Comparison of ENCODE assay signal across 9 cellular contexts in the genomic region with DNA sequence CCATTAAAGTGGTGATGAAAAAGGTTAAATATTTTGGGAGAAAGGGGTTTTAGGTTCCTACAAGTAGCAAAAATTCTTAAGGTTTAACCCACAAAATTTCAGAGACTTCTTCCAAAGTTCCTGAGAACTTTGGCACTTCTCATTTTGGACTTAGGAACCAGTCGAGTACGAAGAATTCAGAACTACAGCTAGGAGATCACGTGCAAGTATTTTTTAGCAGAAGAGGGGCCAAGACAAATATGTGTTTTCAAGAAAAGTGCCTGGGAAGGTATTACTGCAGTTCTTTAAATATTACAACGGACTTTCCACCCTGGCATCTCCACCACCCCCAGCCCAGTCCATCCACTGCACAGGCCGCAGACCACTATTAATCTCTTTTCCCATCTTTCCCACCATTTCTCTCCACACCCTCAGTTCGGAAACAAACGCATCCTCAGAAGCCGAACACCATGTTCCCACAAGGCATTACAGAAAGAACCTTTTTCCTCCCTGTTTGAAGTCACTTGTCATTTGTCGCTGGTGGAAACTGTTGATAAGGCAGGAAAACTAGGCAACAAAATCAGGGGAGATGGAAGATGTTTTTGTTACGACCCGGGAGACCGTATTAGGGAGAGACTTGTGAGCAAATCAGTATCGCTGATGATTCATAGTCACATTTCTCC. TPM values are rescaled to one million over a fixed set of nuclear protein-coding genes. Genes with fewer than 3 reads are reported as not detected.
DNase-seq lines count a peak whose midpoint lies in the region; ATAC-seq and TF ChIP-seq lines count a peak whose summit lies in the region.
"Had no signal": no experiment of that assay in that cellular context is flagged by ENCODE, and none has a peak within 500 bp of the region (broad histone marks: within the 10 kb centered on the region; RNA-seq: fewer than 3 reads in every experiment).

No MANE protein-coding gene starts in this region.

- no peaks in the 10 kb centered on the region for H3K9me3 Mint-ChIP-seq in osteocyte (ENCODE audit: unreplicated experiment)

- no peaks in the 10 kb centered on the region for H3K9me3 ChIP-seq in A673 (ENCODE audit: low read depth, low read length, poor library complexity, severe bottlenecking)
- H3K9me3 ChIP-seq in SJSA1 (replicated peaks) = no peaks in the 10 kb centered on the region
- H3K9me3 ChIP-seq: BLaER1 had no signal

- DNase-seq in A673 (ENCODE audit: low spot score) (no peak), SJSA1 (ENCODE audit: low read depth in 1 of 2, low spot score in 2 of 2) (no peak), fibroblast of the aortic adventitia (ENCODE audit: low read depth) (peak; percentile 93), osteocyte (ENCODE audit: extremely low spot score, unreplicated experiment) (no peak), T-helper 1 cell (no peak)
- DNase-seq in activated CD4-positive, alpha-beta T cell treated with anti-CD3 and anti-CD28 coated beads, Interleukin-2, amount 50 U/mL, for 4 hours = no peak
- DNase-seq in activated effector memory CD4-positive, alpha-beta T cell treated with anti-CD3 and anti-CD28 coated beads, Interleukin-2, amount 50 U/mL, for 16 hours = no peak

- intact Hi-C loops in A673 (cut with micrococcal nuclease; ENCODE audit: unreplicated experiment) = loop anchor here (2.0 kb wide), 2 partner anchors 693 to 1365 kb away; no protein-coding TSS in a partner anchor

- H3K27ac ChIP-seq in A673 (ENCODE audit: low read depth, low read length, poor library complexity, severe bottlenecking) (no peak overlapping the region), SJSA1 (peak overlapping the region; percentile 92)
- H3K27ac ChIP-seq: BLaER1 had no signal

- H3K4me1 ChIP-seq in A673 (ENCODE audit: insufficient read depth, low read length, poor library complexity, severe bottlenecking) (peaks cover 18% of the 10 kb centered on the region), SJSA1 (replicated peaks) (peaks cover 30% of the 10 kb centered on the region)
- H3K4me1 ChIP-seq: BLaER1 had no signal

- H3K27ac Mint-ChIP-seq in osteocyte (ENCODE audit: unreplicated experiment) = peak overlapping the region; percentile 99

- CTCF ChIA-PET in A673 (lab: Charles Lee) = interaction anchor here (1.1 kb wide), 1 partner anchor 9 kb away, joined by 4 read pairs; no protein-coding TSS in a partner anchor

- peak overlapping the region; percentile 99 for H3K4me3 Mint-ChIP-seq in osteocyte (ENCODE audit: unreplicated experiment)

- peak overlapping the region; percentile 18 for H3K4me3 ChIP-seq in A673 (ENCODE audit: low read depth, low read length, poor library complexity, severe bottlenecking)
- peak overlapping the region; percentile 58 for H3K4me3 ChIP-seq in SJSA1
- H3K4me3 ChIP-seq in fibroblast of the aortic adventitia (ENCODE audit: low read depth, low read length) = peak overlapping the region; percentile 86
- H3K4me3 ChIP-seq: BLaER1 had no signal

- no peaks in the 10 kb centered on the region for H3K27me3 Mint-ChIP-seq in osteocyte (ENCODE audit: unreplicated experiment)

- peaks cover 72% of the 10 kb centered on the region for H3K36me3 Mint-ChIP-seq in osteocyte (ENCODE audit: unreplicated experiment)

- no peaks in the 10 kb centered on the region for H3K36me3 ChIP-seq in A673 (ENCODE audit: insufficient read depth, low read length, poor library complexity, severe bottlenecking)
- H3K36me3 ChIP-seq in SJSA1 = peaks cover 78% of the 10 kb centered on the region
- H3K36me3 ChIP-seq: BLaER1 had no signal

- H3K27me3 ChIP-seq in A673 (replicated peaks; ENCODE audit: insufficient read depth, low read depth, low read length, poor library complexity) (peaks cover 3% of the 10 kb centered on the region), SJSA1 (replicated peaks) (no peaks in the 10 kb centered on the region)

- no peak for TF ChIP-seq CTCF in A673 (conservative IDR thresholded peaks at IDR 0.05; ENCODE audit: low read depth, low read length)
- TF ChIP-seq CTCF in fibroblast of the aortic adventitia (IDR thresholded peaks at IDR 0.05; ENCODE audit: insufficient read depth, low read length) = no peak
- no peak for TF ChIP-seq CTCF in osteocyte (IDR thresholded peaks at IDR 0.05)

- no peak for ATAC-seq in HG02759 (IDR thresholded peaks at IDR 0.05; ENCODE audit: unreplicated experiment)

- no TSS peak for BruUV-seq in A673 (replicated peaks; lab: Mats Ljungman, UMichigan)

- POLR2A ChIA-PET in A673 (lab: Charles Lee; ENCODE audit: low non-redundant PET) = no interaction called here

- H3K4me1 Mint-ChIP-seq in osteocyte (ENCODE audit: unreplicated experiment) = peaks cover 67% of the 10 kb centered on the region

RNA-seq across cellular contexts. Expression of a gene that starts 7.1 kb away (rescaled TPM):
- total RNA-seq in A673 (2021) (1.7 and 2.4 TPM in 2 replicates), fibroblast of the aortic adventitia (ENCODE audit: low replicate concordance) (14.7 and 20.0 TPM in 2 replicates), osteocyte (198 and 199 TPM in 2 replicates)
- 14.3 and 20.2 TPM in 2 replicates for total RNA-seq in SJSA1 (2014; rRNA removed; shearing (Covaris generic))

Comparison
In these comparisons a context has a peak if more than half of its experiments do, and no peak if none do; other contexts are left out.
1. H3K4me3 ChIP-seq: peak in every context shown above with its lines; median percentile 86 in fibroblast of the aortic adventitia; 58 in SJSA1; 18 in A673.